Comparison of ENCODE assay signal across 26 cellular contexts in genomic region chr13:20803180-20803965, GRCh38. TPM values are rescaled to one million over a fixed set of nuclear protein-coding genes. Genes with fewer than 3 reads are reported as not detected.
DNase-seq lines count a peak whose midpoint lies in the region; ATAC-seq and TF ChIP-seq lines count a peak whose summit lies in the region.
"Had no signal": no experiment of that assay in that cellular context is flagged by ENCODE, and none has a peak within 500 bp of the region (broad histone marks: within the 10 kb centered on the region; RNA-seq: fewer than 3 reads in every experiment).

No MANE protein-coding gene starts in this region.

- H3K27ac ChIP-seq in foreskin keratinocyte = no peak overlapping the region
- H3K27ac ChIP-seq: A549, ascending aorta, Peyer's patch, SJSA1, stomach, tibial nerve had no signal

- peaks cover 8% of the 10 kb centered on the region for H3K4me1 Mint-ChIP-seq in activated T-cell treated with anti-CD3 and anti-CD28 coated beads, Interleukin-2, amount 50 U/mL, for 4 hours (ENCODE audit: low read depth)
- peaks cover 10% of the 10 kb centered on the region for H3K4me1 Mint-ChIP-seq in activated T-helper 1 cell treated with anti-CD3 and anti-CD28 coated beads, Interleukin-12 subunit alpha, Interleukin-12 subunit beta, Interleukin-2, Interleukin-4 antibody, amounts not matched to agents 30 ng/mL and 10 ng/mL and 1 ng/mL, durations not matched to agents 14 hours and 24 hours and 36 hours (ENCODE audit: low read depth)
- H3K4me1 Mint-ChIP-seq: activated CD4-positive, alpha-beta T cell treated with anti-CD3 and anti-CD28 coated beads, Interleukin-2, amount 10 ng/mL, durations not matched to agents 7 days and 5 days; H9 had no signal

- TF ChIP-seq CTCF in foreskin keratinocyte (conservative IDR thresholded peaks at IDR 0.05) (no peak), GM13977 (IDR thresholded peaks at IDR 0.05; ENCODE audit: extremely low read depth, insufficient read depth, missing control alignments) (no peak), foreskin fibroblast (IDR thresholded peaks at IDR 0.05; ENCODE audit: low read depth, low read length) (no peak)

- no peaks in the 10 kb centered on the region for H3K27me3 ChIP-seq in foreskin keratinocyte
- H3K27me3 ChIP-seq: ascending aorta, Peyer's patch, SJSA1, stomach, tibial nerve had no signal

- no peak for DNase-seq in activated T-cell treated with anti-CD3 and anti-CD28 coated beads, Interleukin-2, amount 50 U/mL, for 4 hours
- DNase-seq in activated T-cell treated with anti-CD3 and anti-CD28 coated beads, Interleukin-2, amount 50 U/mL, for 1 hour = no peak
- DNase-seq in activated T-helper 1 cell treated with anti-CD3 and anti-CD28 coated beads, Interleukin-12 subunit alpha, Interleukin-12 subunit beta, Interleukin-2, Interleukin-4 antibody, amounts not matched to agents 30 ng/mL and 10 ng/mL and 1 ng/mL, durations not matched to agents 14 hours and 24 hours and 36 hours (ENCODE audit: low spot score) = no peak
- no peak for DNase-seq in foreskin keratinocyte
- DNase-seq in stimulated activated naive CD8-positive, alpha-beta T cell treated with anti-CD3 and anti-CD28 coated beads, Interleukin-15, Interleukin-2, amounts not matched to agents 100 U/mL and 50 U/mL, for 24 hours = no peak
- DNase-seq in GM13977 (ENCODE audit: low spot score) = no peak
- DNase-seq in foreskin fibroblast = no peak
- DNase-seq: activated CD4-positive, alpha-beta T cell treated with anti-CD3 and anti-CD28 coated beads, Interleukin-2, amount 10 ng/mL, durations not matched to agents 7 days and 5 days; activated naive CD4-positive, alpha-beta T cell treated with anti-CD3 and anti-CD28 coated beads for 36 hours; central memory CD4-positive, alpha-beta T cell; H9; IMR-90; kidney; NCI-H1417; NCI-H524; occipital lobe; Peyer's patch; stimulated activated CD4-positive, alpha-beta T cell treated with anti-CD3 and anti-CD28 coated beads, Interleukin-2, amount 100 ng/mL, for 48 hours; stomach had no signal

- H3K27me3 Mint-ChIP-seq in activated T-cell treated with anti-CD3 and anti-CD28 coated beads, Interleukin-2, amount 50 U/mL, for 4 hours (ENCODE audit: low read depth) = no peaks in the 10 kb centered on the region
- no peaks in the 10 kb centered on the region for H3K27me3 Mint-ChIP-seq in activated T-helper 1 cell treated with anti-CD3 and anti-CD28 coated beads, Interleukin-12 subunit alpha, Interleukin-12 subunit beta, Interleukin-2, Interleukin-4 antibody, amounts not matched to agents 30 ng/mL and 10 ng/mL and 1 ng/mL, durations not matched to agents 14 hours and 24 hours and 36 hours (ENCODE audit: insufficient read depth)
- H3K27me3 Mint-ChIP-seq: activated CD4-positive, alpha-beta T cell treated with anti-CD3 and anti-CD28 coated beads, Interleukin-2, amount 10 ng/mL, durations not matched to agents 7 days and 5 days; B cell had no signal

- peaks cover 35% of the 10 kb centered on the region for H3K36me3 Mint-ChIP-seq in activated T-cell treated with anti-CD3 and anti-CD28 coated beads, Interleukin-2, amount 50 U/mL, for 4 hours (ENCODE audit: insufficient read depth)
- peaks cover 27% of the 10 kb centered on the region for H3K36me3 Mint-ChIP-seq in activated T-helper 1 cell treated with anti-CD3 and anti-CD28 coated beads, Interleukin-12 subunit alpha, Interleukin-12 subunit beta, Interleukin-2, Interleukin-4 antibody, amounts not matched to agents 30 ng/mL and 10 ng/mL and 1 ng/mL, durations not matched to agents 14 hours and 24 hours and 36 hours (ENCODE audit: low read depth)

- H3K4me1 ChIP-seq in foreskin keratinocyte = no peaks in the 10 kb centered on the region
- H3K4me1 ChIP-seq: A549, Peyer's patch, SJSA1, stomach, tibial nerve had no signal

- ATAC-seq in activated T-cell treated with anti-CD3 and anti-CD28 coated beads, Interleukin-2, amount 50 U/mL, for 4 hours = peak; percentile 27 to 43
- peak; percentile 31 for ATAC-seq in foreskin keratinocyte
- peak; percentile 55 for ATAC-seq in stimulated activated naive CD8-positive, alpha-beta T cell treated with anti-CD3 and anti-CD28 coated beads, Interleukin-15, Interleukin-2, amounts not matched to agents 100 U/mL and 50 U/mL, for 24 hours
- no peak for ATAC-seq in GM21723 (IDR thresholded peaks at IDR 0.05; ENCODE audit: unreplicated experiment)
- ATAC-seq: A549, esophagus mucosa had no signal

- in situ Hi-C loops in GM13977 (cut with MboI; ENCODE audit: low pct_unique_long_range_greater_than_20kb, low sequenced_read_pairs, unreplicated experiment) = no loop called here

- intact Hi-C loops in activated T-helper 1 cell treated with anti-CD3 and anti-CD28 coated beads, Interleukin-12 subunit alpha, Interleukin-12 subunit beta, Interleukin-2, Interleukin-4 antibody, amounts not matched to agents 30 ng/mL and 10 ng/mL and 1 ng/mL, durations not matched to agents 14 hours and 24 hours and 36 hours (cut with micrococcal nuclease) = no loop called here

- no peak overlapping the region for H3K4me3 ChIP-seq in foreskin fibroblast (ENCODE audit: low read depth in 1 of 2, low read length in 2 of 2)
- H3K4me3 ChIP-seq: A549, ascending aorta, Peyer's patch, SJSA1, stomach, tibial nerve had no signal

- peak overlapping the region; percentile 18 for H3K27ac Mint-ChIP-seq in activated T-helper 1 cell treated with anti-CD3 and anti-CD28 coated beads, Interleukin-12 subunit alpha, Interleukin-12 subunit beta, Interleukin-2, Interleukin-4 antibody, amounts not matched to agents 30 ng/mL and 10 ng/mL and 1 ng/mL, durations not matched to agents 14 hours and 24 hours and 36 hours
- H3K27ac Mint-ChIP-seq: activated CD4-positive, alpha-beta T cell treated with anti-CD3 and anti-CD28 coated beads, Interleukin-2, amount 10 ng/mL, durations not matched to agents 7 days and 5 days; activated naive CD4-positive, alpha-beta T cell treated with anti-CD3 and anti-CD28 coated beads for 36 hours; B cell had no signal

- no peak overlapping the region for H3K4me3 Mint-ChIP-seq in activated T-cell treated with anti-CD3 and anti-CD28 coated beads, Interleukin-2, amount 50 U/mL, for 4 hours
- H3K4me3 Mint-ChIP-seq in activated T-helper 1 cell treated with anti-CD3 and anti-CD28 coated beads, Interleukin-12 subunit alpha, Interleukin-12 subunit beta, Interleukin-2, Interleukin-4 antibody, amounts not matched to agents 30 ng/mL and 10 ng/mL and 1 ng/mL, durations not matched to agents 14 hours and 24 hours and 36 hours = no peak overlapping the region
- H3K4me3 Mint-ChIP-seq: activated CD4-positive, alpha-beta T cell treated with anti-CD3 and anti-CD28 coated beads, Interleukin-2, amount 10 ng/mL, durations not matched to agents 7 days and 5 days; activated naive CD4-positive, alpha-beta T cell treated with anti-CD3 and anti-CD28 coated beads for 36 hours; B cell; H9 had no signal

- no peaks in the 10 kb centered on the region for H3K9me3 Mint-ChIP-seq in activated T-cell treated with anti-CD3 and anti-CD28 coated beads, Interleukin-2, amount 50 U/mL, for 4 hours
- H3K9me3 Mint-ChIP-seq in activated T-helper 1 cell treated with anti-CD3 and anti-CD28 coated beads, Interleukin-12 subunit alpha, Interleukin-12 subunit beta, Interleukin-2, Interleukin-4 antibody, amounts not matched to agents 30 ng/mL and 10 ng/mL and 1 ng/mL, durations not matched to agents 14 hours and 24 hours and 36 hours = no peaks in the 10 kb centered on the region
- H3K9me3 Mint-ChIP-seq: activated CD4-positive, alpha-beta T cell treated with anti-CD3 and anti-CD28 coated beads, Interleukin-2, amount 10 ng/mL, durations not matched to agents 7 days and 5 days; activated naive CD4-positive, alpha-beta T cell treated with anti-CD3 and anti-CD28 coated beads for 36 hours; H9 had no signal

RNA-seq across cellular contexts. Expression of gene EEF1AKMT1, which starts 29.6 kb away (rescaled TPM):
- 10 to 100 TPM; 10.2 to 10.9 (median 10.5) TPM for total RNA-seq in activated T-cell treated with anti-CD3 and anti-CD28 coated beads, Interleukin-2, amount 50 U/mL, for 4 hours
- 8.7 and 12.9 TPM in 2 replicates for total RNA-seq in activated T-helper 1 cell treated with anti-CD3 and anti-CD28 coated beads, Interleukin-12 subunit alpha, Interleukin-12 subunit beta, Interleukin-2, Interleukin-4 antibody, amounts not matched to agents 30 ng/mL and 10 ng/mL and 1 ng/mL, durations not matched to agents 14 hours and 24 hours and 36 hours
- total RNA-seq in foreskin keratinocyte = 7.7 and 10.2 TPM in 2 replicates
- 11.3 and 14.4 TPM in 2 replicates for polyA plus RNA-seq in foreskin keratinocyte
- total RNA-seq: ascending aorta had no signal
